Comparison of ENCODE assay signal across 23 cellular contexts in genomic region chr6:125962900-125963497, GRCh38.
"Had no signal": no experiment of that assay in that cellular context is flagged by ENCODE, and none has a peak within 500 bp of the region (broad histone marks: within the 10 kb centered on the region; RNA-seq: fewer than 3 reads in every experiment).

No MANE protein-coding gene starts in this region.

- H3K27me3 Mint-ChIP-seq: activated B cell treated with CpG ODN at 0.5 μM for 24 hours; activated CD4-positive, alpha-beta memory T cell treated with anti-CD3 and anti-CD28 coated beads for 36 hours; activated naive CD8-positive, alpha-beta T cell treated with anti-CD3 and anti-CD28 coated beads, Interleukin-2, amount 50 U/mL, for 24 hours; naive thymus-derived CD4-positive, alpha-beta T cell; stimulated activated naive B cell treated with anti-CD40 and anti-IgM and Interleukin-4, amounts not matched to agents 10 μg/mL and 1 μg/mL and 100 μg/mL, for 72 hours had no signal

- H3K9ac ChIP-seq: neural progenitor cell had no signal

- H3K4me1 Mint-ChIP-seq: neural progenitor cell had no signal

- H3K9me3 ChIP-seq: body of pancreas, esophagus squamous epithelium, gastrocnemius medialis, heart left ventricle, lower lobe of right lung, upper lobe of right lung had no signal

- ATAC-seq: activated naive CD8-positive, alpha-beta T cell treated with anti-CD3 and anti-CD28 coated beads, Interleukin-2, amount 50 U/mL, for 24 hours; body of pancreas; gastrocnemius medialis; heart left ventricle; left colon; lower lobe of right lung; naive thymus-derived CD4-positive, alpha-beta T cell; sciatic nerve; stimulated activated naive B cell treated with anti-CD40 and anti-IgM and Interleukin-4, amounts not matched to agents 10 μg/mL and 1 μg/mL and 100 μg/mL, for 72 hours; upper lobe of right lung had no signal

- DNase-seq: activated B cell treated with CpG ODN at 0.5 μM for 24 hours; activated CD4-positive, alpha-beta memory T cell treated with anti-CD3 and anti-CD28 coated beads for 36 hours; activated CD4-positive, alpha-beta T cell treated with anti-CD3 and anti-CD28 coated beads for 4 hours; activated gamma-delta T cell; activated naive CD4-positive, alpha-beta T cell treated with anti-CD3 and anti-CD28 coated beads, Interleukin-2, amount 50 U/mL, for 16 hours; activated naive CD8-positive, alpha-beta T cell treated with anti-CD3 and anti-CD28 coated beads, Interleukin-2, amount 50 U/mL, for 24 hours; body of pancreas; esophagus squamous epithelium; gastrocnemius medialis; heart left ventricle; islet precursor cell; left colon; lower lobe of right lung; naive thymus-derived CD4-positive, alpha-beta T cell; small intestine; stimulated activated CD4-positive, alpha-beta T cell treated with anti-CD3 and anti-CD28 coated beads, Interleukin-15, amount 100 ng/mL, for 24 hours; stimulated activated naive B cell treated with anti-CD40 and anti-IgM and Interleukin-4, amounts not matched to agents 10 μg/mL and 1 μg/mL and 100 μg/mL, for 72 hours; T1000; upper lobe of right lung had no signal

- H3K4me3 ChIP-seq: body of pancreas, cardiac muscle cell, esophagus squamous epithelium, gastrocnemius medialis, heart left ventricle, lower lobe of right lung, neural progenitor cell, upper lobe of right lung had no signal

- H3K27ac ChIP-seq: body of pancreas, cardiac muscle cell, esophagus squamous epithelium, gastrocnemius medialis, heart left ventricle, lower lobe of right lung, neural progenitor cell, upper lobe of right lung had no signal

- H3K4me2 ChIP-seq: neural progenitor cell had no signal

- H3K4me3 Mint-ChIP-seq: activated B cell treated with CpG ODN at 0.5 μM for 24 hours; activated CD4-positive, alpha-beta memory T cell treated with anti-CD3 and anti-CD28 coated beads for 36 hours; activated naive CD8-positive, alpha-beta T cell treated with anti-CD3 and anti-CD28 coated beads, Interleukin-2, amount 50 U/mL, for 24 hours; neural progenitor cell; stimulated activated naive B cell treated with anti-CD40 and anti-IgM and Interleukin-4, amounts not matched to agents 10 μg/mL and 1 μg/mL and 100 μg/mL, for 72 hours; T-helper 1 cell treated with Interleukin-12 subunit alpha and Interleukin-12 subunit beta and Interleukin-4 antibody, amounts not matched to agents 30 μg/mL and 1 μg/mL, for 36 hours had no signal

- H3K27me3 ChIP-seq: body of pancreas, cardiac muscle cell, esophagus squamous epithelium, gastrocnemius medialis, heart left ventricle, neural progenitor cell, upper lobe of right lung had no signal

- H2AFZ ChIP-seq: neural progenitor cell had no signal

- H3K9me3 Mint-ChIP-seq: activated B cell treated with CpG ODN at 0.5 μM for 24 hours; activated CD4-positive, alpha-beta memory T cell treated with anti-CD3 and anti-CD28 coated beads for 36 hours; activated naive CD8-positive, alpha-beta T cell treated with anti-CD3 and anti-CD28 coated beads, Interleukin-2, amount 50 U/mL, for 24 hours; naive thymus-derived CD4-positive, alpha-beta T cell; neural progenitor cell; stimulated activated naive B cell treated with anti-CD40 and anti-IgM and Interleukin-4, amounts not matched to agents 10 μg/mL and 1 μg/mL and 100 μg/mL, for 72 hours; T-helper 1 cell treated with Interleukin-12 subunit alpha and Interleukin-12 subunit beta and Interleukin-4 antibody, amounts not matched to agents 30 μg/mL and 1 μg/mL, for 36 hours had no signal

- H3K27ac Mint-ChIP-seq: activated B cell treated with CpG ODN at 0.5 μM for 24 hours; activated CD4-positive, alpha-beta memory T cell treated with anti-CD3 and anti-CD28 coated beads for 36 hours; activated naive CD8-positive, alpha-beta T cell treated with anti-CD3 and anti-CD28 coated beads, Interleukin-2, amount 50 U/mL, for 24 hours; neural progenitor cell; T-helper 1 cell treated with Interleukin-12 subunit alpha and Interleukin-12 subunit beta and Interleukin-4 antibody, amounts not matched to agents 30 μg/mL and 1 μg/mL, for 36 hours had no signal
